In the genomic region with DNA sequence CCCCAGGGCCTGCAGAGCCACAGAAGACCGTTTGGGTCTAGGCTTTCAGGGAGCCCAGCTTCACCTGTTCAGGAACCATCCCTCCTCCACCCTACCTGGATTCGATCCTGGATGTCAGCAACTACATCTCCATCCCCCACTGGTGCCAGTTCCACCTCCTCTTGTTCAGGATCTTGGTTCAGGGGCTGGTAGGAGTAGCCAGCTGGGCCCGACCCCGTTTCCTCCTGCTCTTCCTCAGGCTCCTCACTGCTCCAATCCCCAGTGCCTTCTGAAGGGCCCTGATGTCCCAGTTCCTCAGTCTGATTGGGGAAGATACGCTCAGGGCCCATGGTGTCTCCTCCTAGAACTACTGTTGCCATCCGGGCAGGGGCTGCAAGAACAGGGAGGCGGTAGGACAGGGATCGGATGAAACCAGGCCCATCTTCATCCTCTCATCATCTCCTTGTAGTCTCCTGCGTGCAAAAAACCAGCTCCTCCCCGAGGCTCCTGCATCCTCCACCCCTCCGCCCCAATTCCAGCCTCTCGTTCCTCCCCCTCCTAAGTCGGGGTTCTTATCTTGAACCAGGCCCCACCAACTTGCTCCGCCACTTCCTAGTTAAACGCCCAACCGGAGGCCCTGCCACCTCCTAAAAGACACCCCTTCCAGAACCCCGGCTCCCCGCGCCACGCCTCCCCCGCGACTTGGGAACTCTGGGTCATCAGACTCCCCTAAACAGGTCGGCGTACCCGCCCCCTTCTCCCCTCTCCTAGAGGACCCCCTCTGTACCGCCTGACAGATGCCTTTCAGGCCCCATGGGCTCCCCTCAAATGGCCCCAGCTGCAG, we compare ENCODE assay signal across 8 cellular contexts. TPM values are rescaled to one million over a fixed set of nuclear protein-coding genes. Genes with fewer than 3 reads are reported as not detected.
DNase-seq lines count a peak whose midpoint lies in the region; ATAC-seq and TF ChIP-seq lines count a peak whose summit lies in the region.

No MANE protein-coding gene starts in this region.

- H3K4me1 ChIP-seq in heart left ventricle: peaks cover 4 to 56% (median 47%) of the 10 kb centered on the region in 12 donors

- DNase-seq in heart left ventricle: no peak
- no peak for DNase-seq in left ventricle myocardium superior
- peak; percentile 19 for DNase-seq in HT-29 (ENCODE audit: low spot score)
- peak; percentile 43 for DNase-seq in hepatic stellate cell (ENCODE audit: low spot score)
- DNase-seq in NCI-H2171 (lab: John Stamatoyannopoulos, UW): no peak
- DNase-seq in DMS153 treated with DMSO at 0.1 percent for 48 hours (lab: John Stamatoyannopoulos, UW; ENCODE audit: unreplicated experiment): no peak

- H3K4me3 ChIP-seq in heart left ventricle: peak overlapping the region; percentile 43 to 90 (median 74)
- H3K4me3 ChIP-seq in skin epidermis: peak overlapping the region; percentile 50 to 78 (median 73)

- ATAC-seq in heart left ventricle (peak in 1 of 4 donors; percentile 0), left ventricle myocardium superior (no peak)
- peak; percentile 43 for ATAC-seq in activated T-helper 17 cell treated with anti-CD3 and anti-CD28 coated beads, Interleukin-2, amount 50 U/mL, for 72 hours (replicated peaks)

- peak overlapping the region; percentile 96 for H3K27ac Mint-ChIP-seq in activated T-helper 17 cell treated with anti-CD3 and anti-CD28 coated beads, Interleukin-2, amount 50 U/mL, for 72 hours

- TF ChIP-seq POLR2A in heart left ventricle (IDR thresholded peaks at IDR 0.05): no peak

- H3K9me3 ChIP-seq in heart left ventricle: no peaks in the 10 kb centered on the region

- no peaks in the 10 kb centered on the region for H3K27me3 Mint-ChIP-seq in activated T-helper 17 cell treated with anti-CD3 and anti-CD28 coated beads, Interleukin-2, amount 50 U/mL, for 72 hours

- H3K27ac ChIP-seq in heart left ventricle: peak overlapping the region; percentile 3 to 88 (median 78)
- peak overlapping the region in 20 of 21 experiments; percentile 61 to 92 (median 82) for H3K27ac ChIP-seq in skin epidermis

- H3K36me3 ChIP-seq in heart left ventricle: peaks cover 0 to 58% (median 51%) of the 10 kb centered on the region in 9 donors

- intact Hi-C loops in heart left ventricle (cut with DNase I) (loop anchor here in 5 of 10 donors (2.0 to 10.0 kb wide), 4 partner anchors 34 to 129 kb away; partner anchors contain the start of gene PEX6 (in 2 of the 5)), left ventricle myocardium superior (cut with micrococcal nuclease) (no loop called here)

- H3K4me3 Mint-ChIP-seq in activated T-helper 17 cell treated with anti-CD3 and anti-CD28 coated beads, Interleukin-2, amount 50 U/mL, for 72 hours: peak overlapping the region; percentile 94

- TF ChIP-seq CTCF in heart left ventricle (IDR thresholded peaks at IDR 0.05): no peak

- H3K9me3 Mint-ChIP-seq in activated T-helper 17 cell treated with anti-CD3 and anti-CD28 coated beads, Interleukin-2, amount 50 U/mL, for 72 hours: no peaks in the 10 kb centered on the region

- WGBS in heart left ventricle, 4 donors: 4 to 5% (median 4%) methylated on average over 26 of the region's 26 CpGs

- H3K4me1 Mint-ChIP-seq in activated T-helper 17 cell treated with anti-CD3 and anti-CD28 coated beads, Interleukin-2, amount 50 U/mL, for 72 hours: peaks cover 37% of the 10 kb centered on the region

- H3K36me3 Mint-ChIP-seq in activated T-helper 17 cell treated with anti-CD3 and anti-CD28 coated beads, Interleukin-2, amount 50 U/mL, for 72 hours (ENCODE audit: low read depth): peaks cover 92% of the 10 kb centered on the region

- H3K27me3 ChIP-seq in heart left ventricle: no peaks in the 10 kb centered on the region

RNA-seq across cellular contexts. Expression of gene MEA1, which starts 0.5 kb away (rescaled TPM):
- total RNA-seq in heart left ventricle: 10 to 100 TPM; 24.5 to 46.2 (median 32.1) TPM
- polyA plus RNA-seq in heart left ventricle: 10 to 100 TPM; 49.7 to 56.7 TPM
- 28.7 TPM for total RNA-seq in left ventricle myocardium superior
- 91.0 and 91.3 TPM in 2 replicates for total RNA-seq in HT-29 (2014; rRNA removed; shearing (Covaris generic))
- 10 to 100 TPM; 75.7 to 93.8 TPM for total RNA-seq in activated T-helper 17 cell treated with anti-CD3 and anti-CD28 coated beads, Interleukin-2, amount 50 U/mL, for 72 hours

RNA-seq across cellular contexts. Expression of gene KLHDC3, which starts 0.8 kb away (rescaled TPM):
- total RNA-seq in heart left ventricle (100 to 1,000 TPM in 5 of 9 donors, 10 to 100 TPM in 4; 79.4 to 180 (median 102) TPM), left ventricle myocardium superior (167 TPM)
- 100 to 1,000 TPM; 112 to 147 TPM for polyA plus RNA-seq in heart left ventricle
- 120 and 126 TPM in 2 replicates for total RNA-seq in HT-29 (2014; rRNA removed; shearing (Covaris generic))
- total RNA-seq in activated T-helper 17 cell treated with anti-CD3 and anti-CD28 coated beads, Interleukin-2, amount 50 U/mL, for 72 hours: 10 to 100 TPM; 64.0 to 65.6 TPM

RNA-seq across cellular contexts. Expression of gene RRP36, which starts 8.2 kb away (rescaled TPM):
- total RNA-seq in heart left ventricle (10 to 100 TPM; 22.7 to 36.5 (median 32.3) TPM), left ventricle myocardium superior (27.6 TPM)
- 10 to 100 TPM; 18.7 to 53.4 TPM for polyA plus RNA-seq in heart left ventricle
- 76.7 and 82.0 TPM in 2 replicates for total RNA-seq in HT-29 (2014; rRNA removed; shearing (Covaris generic))
- 10 to 100 TPM; 31.4 to 78.1 TPM for total RNA-seq in activated T-helper 17 cell treated with anti-CD3 and anti-CD28 coated beads, Interleukin-2, amount 50 U/mL, for 72 hours

RNA-seq across cellular contexts. Expression of gene PPP2R5D, which starts 28.9 kb away (rescaled TPM):
- total RNA-seq in heart left ventricle (10 to 100 TPM; 30.9 to 51.3 (median 35.1) TPM), left ventricle myocardium superior (40.3 TPM)
- polyA plus RNA-seq in heart left ventricle: 10 to 100 TPM; 21.4 to 50.2 TPM
- 48.1 and 53.4 TPM in 2 replicates for total RNA-seq in HT-29 (2014; rRNA removed; shearing (Covaris generic))
- 10 to 100 TPM; 55.8 to 62.5 TPM for total RNA-seq in activated T-helper 17 cell treated with anti-CD3 and anti-CD28 coated beads, Interleukin-2, amount 50 U/mL, for 72 hours

RNA-seq across cellular contexts. Expression of gene PEX6, which starts 34.2 kb away (rescaled TPM):
- 10 to 100 TPM; 11.2 to 27.3 (median 19.6) TPM for total RNA-seq in heart left ventricle
- polyA plus RNA-seq in heart left ventricle: 10 to 100 TPM; 10.3 to 14.6 TPM
- 27.8 TPM for total RNA-seq in left ventricle myocardium superior
- 40.9 and 50.5 TPM in 2 replicates for total RNA-seq in HT-29 (2014; rRNA removed; shearing (Covaris generic))
- total RNA-seq in activated T-helper 17 cell treated with anti-CD3 and anti-CD28 coated beads, Interleukin-2, amount 50 U/mL, for 72 hours: 10 to 100 TPM in 1 of 2 donors, 1 to 10 TPM in 1; 9.6 to 16.4 TPM

Comparison
In these comparisons a context has a peak if more than half of its experiments do, and no peak if none do; other contexts are left out.
1. DNase-seq: peak in HT-29 (single experiment) and hepatic stellate cell (single experiment); none in heart left ventricle (0 of 5), left ventricle myocardium superior (single experiment), NCI-H2171 (single experiment) and DMS153 treated with DMSO at 0.1 percent for 48 hours (single experiment).